ENCODE assay signal across 1 cellular context in genomic region chr16:1530883-1531637, GRCh38.
TF ChIP-seq lines count a peak whose summit lies in the region.

No MANE protein-coding gene starts in this region.

TF ChIP-seq in IMR-90, 13 proteins besides CTCF, POLR2A, EP300 and RAD21 (continued from another document):
- TF ChIP-seq ELK1 (IDR thresholded peaks at IDR 0.05; ENCODE audit: borderline replicate concordance, low read depth, low read length) (no peak), RCOR1 (IDR thresholded peaks at IDR 0.05; ENCODE audit: insufficient replicate concordance, low read length) (no peak), FOS (IDR thresholded peaks at IDR 0.05; ENCODE audit: low read depth, low read length) (no peak), MAFK (IDR thresholded peaks at IDR 0.05; ENCODE audit: low read depth, low read length) (no peak), CHD1 (IDR thresholded peaks at IDR 0.05; ENCODE audit: low read depth, low read length) (no peak), MXI1 (IDR thresholded peaks at IDR 0.05; ENCODE audit: borderline replicate concordance, low read depth, low read length) (no peak), CEBPB (IDR thresholded peaks at IDR 0.05; ENCODE audit: low read depth, low read length) (no peak), NFE2L2 (IDR thresholded peaks at IDR 0.05; ENCODE audit: low read depth, low read length) (no peak), BHLHE40 (IDR thresholded peaks at IDR 0.05; ENCODE audit: low read depth, low read length) (no peak), USF2 (IDR thresholded peaks at IDR 0.05; ENCODE audit: low read depth, low read length) (no peak)
